Comparison of ENCODE assay signal across 22 cellular contexts in genomic region chr9:99369327-99369722, GRCh38.
DNase-seq lines count a peak whose midpoint lies in the region; ATAC-seq and TF ChIP-seq lines count a peak whose summit lies in the region.
"Had no signal": no experiment of that assay in that cellular context is flagged by ENCODE, and none has a peak within 500 bp of the region (broad histone marks: within the 10 kb centered on the region; RNA-seq: fewer than 3 reads in every experiment).

No MANE protein-coding gene starts in this region.

- intact Hi-C loops in activated T-helper 1 cell treated with anti-CD3 and anti-CD28 coated beads, Interleukin-12 subunit alpha, Interleukin-12 subunit beta, Interleukin-2, Interleukin-4 antibody, amounts not matched to agents 30 ng/mL and 10 ng/mL and 1 ng/mL, durations not matched to agents 14 hours and 24 hours and 36 hours (cut with micrococcal nuclease): no loop called here
- intact Hi-C loops in gastrocnemius medialis (cut with DNase I; ENCODE audit: low total_unique reads): loop anchor here (1.0 to 10.0 kb wide), 3 partner anchors 13 to 1055 kb away; partner anchors contain the start of gene MSANTD3

- TF ChIP-seq CTCF in gastrocnemius medialis (IDR thresholded peaks at IDR 0.05 in 4 of 5, conservative IDR thresholded peaks at IDR 0.05 in 1 of 5): no peak

- no peaks in the 10 kb centered on the region for H3K79me2 ChIP-seq in GM23248 (ENCODE audit: insufficient read depth)

- no peak overlapping the region for H4K91ac ChIP-seq in mesenchymal stem cell (ENCODE audit: low read length)

- H3K23ac ChIP-seq in mesenchymal stem cell (ENCODE audit: low read length in 2 of 2): no peak overlapping the region

- H3K27ac ChIP-seq in GM23248 (no peak overlapping the region), mesenchymal stem cell (ENCODE audit: low read length, poor library complexity, severe bottlenecking) (no peak overlapping the region), gastrocnemius medialis (peak overlapping the region; percentile 92 to 99 (median 96)), caudate nucleus (ENCODE audit: low read depth, low read length) (no peak overlapping the region)
- H3K27ac ChIP-seq: body of pancreas, epithelial cell of prostate, RWPE1, SK-N-MC had no signal

- H3K27me3 ChIP-seq in GM23248 (replicated peaks; ENCODE audit: insufficient read depth) (no peaks in the 10 kb centered on the region), mesenchymal stem cell (ENCODE audit: control insufficient read depth in 1 of 2, insufficient read depth in 1 of 2, low read length in 2 of 2) (peaks cover 0 to 16% of the 10 kb centered on the region in 2 experiments), gastrocnemius medialis (no peaks in the 10 kb centered on the region)
- H3K27me3 ChIP-seq: body of pancreas had no signal

- H2BK12ac ChIP-seq in mesenchymal stem cell (ENCODE audit: low read length in 2 of 2): no peak overlapping the region

- no peaks in the 10 kb centered on the region for H3K9me2 ChIP-seq in GM23248 (ENCODE audit: insufficient read depth)

- H3K4me3 Mint-ChIP-seq in activated T-helper 1 cell treated with anti-CD3 and anti-CD28 coated beads, Interleukin-12 subunit alpha, Interleukin-12 subunit beta, Interleukin-2, Interleukin-4 antibody, amounts not matched to agents 30 ng/mL and 10 ng/mL and 1 ng/mL, durations not matched to agents 14 hours and 24 hours and 36 hours: peak overlapping the region; percentile 21
- H3K4me3 Mint-ChIP-seq: activated T-cell treated with anti-CD3 and anti-CD28 coated beads, Interleukin-2, amount 50 U/mL, for 24 hours; CD4-positive, alpha-beta T cell; stimulated activated effector memory CD8-positive, alpha-beta T cell treated with anti-CD3 and anti-CD28 coated beads, Interleukin-12 subunit alpha, Interleukin-12 subunit beta, amount 100 ng/mL, for 72 hours had no signal

- H2BK5ac ChIP-seq in mesenchymal stem cell (ENCODE audit: low read depth, low read length, poor library complexity, severe bottlenecking): no peak overlapping the region

- DNase-seq in GM23248: no peak
- no peak for DNase-seq in activated T-helper 1 cell treated with anti-CD3 and anti-CD28 coated beads, Interleukin-12 subunit alpha, Interleukin-12 subunit beta, Interleukin-2, Interleukin-4 antibody, amounts not matched to agents 30 ng/mL and 10 ng/mL and 1 ng/mL, durations not matched to agents 14 hours and 24 hours and 36 hours (ENCODE audit: low spot score)
- DNase-seq in mesenchymal stem cell: no peak
- no peak for DNase-seq in gastrocnemius medialis
- DNase-seq in caudate nucleus (lab: John Stamatoyannopoulos, UW): no peak
- DNase-seq in activated effector memory CD4-positive, alpha-beta T cell treated with anti-CD3 and anti-CD28 coated beads, Interleukin-2, amount 50 U/mL, for 16 hours: no peak
- DNase-seq in activated CD4-positive, alpha-beta T cell treated with anti-CD3 and anti-CD28 coated beads for 4 hours: no peak
- DNase-seq: activated CD4-positive, alpha-beta T cell treated with anti-CD3 and anti-CD28 coated beads for 1 hour; activated naive CD4-positive, alpha-beta T cell; activated T-cell treated with anti-CD3 and anti-CD28 coated beads, Interleukin-2, amount 50 U/mL, for 24 hours; body of pancreas; CD4-positive, alpha-beta T cell; mammary epithelial cell; NCI-H1436; stimulated activated CD4-positive, alpha-beta T cell treated with anti-CD3 and anti-CD28 coated beads, Interleukin-12 subunit alpha, Interleukin-12 subunit beta, amount 100 ng/mL, for 4 hours; stimulated activated CD4-positive, alpha-beta T cell treated with anti-CD3 and anti-CD28 coated beads, Interleukin-4, amount 100 ng/mL, for 1 hour; T-helper 17 cell had no signal

- H3K4me2 ChIP-seq in GM23248 (ENCODE audit: unreplicated experiment) (peak overlapping the region; percentile 99), mesenchymal stem cell (ENCODE audit: low read length, poor library complexity, severe bottlenecking) (no peak overlapping the region)

- ATAC-seq in gastrocnemius medialis (no peak), HG03108 (IDR thresholded peaks at IDR 0.05; ENCODE audit: unreplicated experiment) (no peak)
- ATAC-seq: T-helper 17 cell had no signal

- H3K4me1 ChIP-seq in GM23248 (ENCODE audit: insufficient read depth): peaks cover 17% of the 10 kb centered on the region
- H3K4me1 ChIP-seq in mesenchymal stem cell (ENCODE audit: control insufficient read depth, insufficient read depth, low read depth, low read length): peaks cover 2% of the 10 kb centered on the region
- H3K4me1 ChIP-seq in gastrocnemius medialis: peaks cover 37 to 48% of the 10 kb centered on the region in 2 donors

- no peak for TF ChIP-seq POLR2A in gastrocnemius medialis (IDR thresholded peaks at IDR 0.05)

- H3K9me3 ChIP-seq in GM23248 (ENCODE audit: low read depth) (no peaks in the 10 kb centered on the region), mesenchymal stem cell (ENCODE audit: control insufficient read depth, low read length) (no peaks in the 10 kb centered on the region), gastrocnemius medialis (no peaks in the 10 kb centered on the region)
- H3K9me3 ChIP-seq: body of pancreas had no signal

- H3K27me3 Mint-ChIP-seq in activated T-helper 1 cell treated with anti-CD3 and anti-CD28 coated beads, Interleukin-12 subunit alpha, Interleukin-12 subunit beta, Interleukin-2, Interleukin-4 antibody, amounts not matched to agents 30 ng/mL and 10 ng/mL and 1 ng/mL, durations not matched to agents 14 hours and 24 hours and 36 hours (ENCODE audit: insufficient read depth): peaks cover 12% of the 10 kb centered on the region

- peaks cover 35% of the 10 kb centered on the region for H3K4me1 Mint-ChIP-seq in activated T-helper 1 cell treated with anti-CD3 and anti-CD28 coated beads, Interleukin-12 subunit alpha, Interleukin-12 subunit beta, Interleukin-2, Interleukin-4 antibody, amounts not matched to agents 30 ng/mL and 10 ng/mL and 1 ng/mL, durations not matched to agents 14 hours and 24 hours and 36 hours (ENCODE audit: low read depth)

- no peak overlapping the region for H3K4ac ChIP-seq in mesenchymal stem cell (ENCODE audit: low read depth in 1 of 2, low read length in 2 of 2)

- peak overlapping the region in 1 of 2 experiments; percentile 13 for H3K18ac ChIP-seq in mesenchymal stem cell (ENCODE audit: low read depth in 1 of 2, low read length in 2 of 2)

- no peak overlapping the region for H3K4me3 ChIP-seq in GM23248
- H3K4me3 ChIP-seq in mesenchymal stem cell (ENCODE audit: insufficient read depth in 1 of 2, low read depth in 1 of 2, low read length in 2 of 2): peak overlapping the region in 1 of 2 experiments; percentile 77
- H3K4me3 ChIP-seq in gastrocnemius medialis: peak overlapping the region in 3 of 4 donors; percentile 53 to 70 (median 59)
- H3K4me3 ChIP-seq: body of pancreas had no signal

- H3F3A ChIP-seq in GM23248 (ENCODE audit: insufficient read depth): peaks cover 4% of the 10 kb centered on the region; the same call in 1 of the 2 replicates

- WGBS in GM23248 (ENCODE audit: low coverage in 1 of 2, low lambda C conversion rate in 2 of 2, missing lambda C conversion rate in 2 of 2), 2 experiments: 95 to 96% methylated on average over 9 of the region's 9 CpGs
- WGBS in mesenchymal stem cell: 97% methylated on average over 9 of the region's 9 CpGs

- in situ Hi-C loops in GM23248 (cut with MboI): no loop called here
- in situ Hi-C loops in gastrocnemius medialis (cut with MboI; ENCODE audit: low sequenced_read_pairs in 4 of 4): loop anchor here in 1 of 4 donors (10.0 kb wide), 1 partner anchor 115 kb away; no protein-coding TSS in a partner anchor

- H3K9ac ChIP-seq in GM23248: no peak overlapping the region
- peak overlapping the region; percentile 91 for H3K9ac ChIP-seq in mesenchymal stem cell (ENCODE audit: low read length)

- H4K8ac ChIP-seq in mesenchymal stem cell (ENCODE audit: low read length): no peak overlapping the region

- no peak overlapping the region for H3K14ac ChIP-seq in mesenchymal stem cell (ENCODE audit: low read length in 2 of 2)

- no peak overlapping the region for H2BK120ac ChIP-seq in mesenchymal stem cell (ENCODE audit: low read depth, low read length)

- H4K20me1 ChIP-seq in GM23248 (ENCODE audit: insufficient read depth): no peaks in the 10 kb centered on the region

- no peaks in the 10 kb centered on the region for H3K79me1 ChIP-seq in mesenchymal stem cell (replicated peaks; ENCODE audit: low read length, poor library complexity, severe bottlenecking)

- no peaks in the 10 kb centered on the region for H3K36me3 Mint-ChIP-seq in activated T-helper 1 cell treated with anti-CD3 and anti-CD28 coated beads, Interleukin-12 subunit alpha, Interleukin-12 subunit beta, Interleukin-2, Interleukin-4 antibody, amounts not matched to agents 30 ng/mL and 10 ng/mL and 1 ng/mL, durations not matched to agents 14 hours and 24 hours and 36 hours (ENCODE audit: low read depth)
- H3K36me3 Mint-ChIP-seq: stimulated activated effector memory CD8-positive, alpha-beta T cell treated with anti-CD3 and anti-CD28 coated beads, Interleukin-12 subunit alpha, Interleukin-12 subunit beta, amount 100 ng/mL, for 72 hours had no signal

- H3K9me3 Mint-ChIP-seq in activated T-helper 1 cell treated with anti-CD3 and anti-CD28 coated beads, Interleukin-12 subunit alpha, Interleukin-12 subunit beta, Interleukin-2, Interleukin-4 antibody, amounts not matched to agents 30 ng/mL and 10 ng/mL and 1 ng/mL, durations not matched to agents 14 hours and 24 hours and 36 hours: no peaks in the 10 kb centered on the region
- H3K9me3 Mint-ChIP-seq: activated T-cell treated with anti-CD3 and anti-CD28 coated beads, Interleukin-2, amount 50 U/mL, for 24 hours; CD4-positive, alpha-beta T cell; stimulated activated effector memory CD8-positive, alpha-beta T cell treated with anti-CD3 and anti-CD28 coated beads, Interleukin-12 subunit alpha, Interleukin-12 subunit beta, amount 100 ng/mL, for 72 hours had no signal

- H3K36me3 ChIP-seq in GM23248 (ENCODE audit: low read depth): no peaks in the 10 kb centered on the region
- no peaks in the 10 kb centered on the region for H3K36me3 ChIP-seq in mesenchymal stem cell (ENCODE audit: control insufficient read depth in 1 of 2, insufficient read depth in 2 of 2, low read depth in 1 of 2, low read length in 2 of 2)
- no peaks in the 10 kb centered on the region for H3K36me3 ChIP-seq in gastrocnemius medialis

- no peak overlapping the region for H2AFZ ChIP-seq in GM23248
- no peak overlapping the region for H2AFZ ChIP-seq in mesenchymal stem cell (ENCODE audit: low read depth, low read length)

- H2BK15ac ChIP-seq in mesenchymal stem cell (ENCODE audit: low read depth, poor library complexity, severe bottlenecking): no peak overlapping the region

- no peak overlapping the region for H3K27ac Mint-ChIP-seq in activated T-helper 1 cell treated with anti-CD3 and anti-CD28 coated beads, Interleukin-12 subunit alpha, Interleukin-12 subunit beta, Interleukin-2, Interleukin-4 antibody, amounts not matched to agents 30 ng/mL and 10 ng/mL and 1 ng/mL, durations not matched to agents 14 hours and 24 hours and 36 hours
- H3K27ac Mint-ChIP-seq: activated T-cell treated with anti-CD3 and anti-CD28 coated beads, Interleukin-2, amount 50 U/mL, for 24 hours; CD4-positive, alpha-beta T cell; stimulated activated effector memory CD8-positive, alpha-beta T cell treated with anti-CD3 and anti-CD28 coated beads, Interleukin-12 subunit alpha, Interleukin-12 subunit beta, amount 100 ng/mL, for 72 hours; T-helper 17 cell had no signal

- no peak overlapping the region for H2AK5ac ChIP-seq in mesenchymal stem cell (ENCODE audit: low read length, severe bottlenecking)

Comparison
In these comparisons a context has a peak if more than half of its experiments do, and no peak if none do; other contexts are left out.
1. H3K27ac ChIP-seq: peak in gastrocnemius medialis (4 of 4); none in GM23248 (single experiment), mesenchymal stem cell (single experiment) and caudate nucleus (single experiment).